ENCODE assay signal across 1 cellular context in the genomic region with DNA sequence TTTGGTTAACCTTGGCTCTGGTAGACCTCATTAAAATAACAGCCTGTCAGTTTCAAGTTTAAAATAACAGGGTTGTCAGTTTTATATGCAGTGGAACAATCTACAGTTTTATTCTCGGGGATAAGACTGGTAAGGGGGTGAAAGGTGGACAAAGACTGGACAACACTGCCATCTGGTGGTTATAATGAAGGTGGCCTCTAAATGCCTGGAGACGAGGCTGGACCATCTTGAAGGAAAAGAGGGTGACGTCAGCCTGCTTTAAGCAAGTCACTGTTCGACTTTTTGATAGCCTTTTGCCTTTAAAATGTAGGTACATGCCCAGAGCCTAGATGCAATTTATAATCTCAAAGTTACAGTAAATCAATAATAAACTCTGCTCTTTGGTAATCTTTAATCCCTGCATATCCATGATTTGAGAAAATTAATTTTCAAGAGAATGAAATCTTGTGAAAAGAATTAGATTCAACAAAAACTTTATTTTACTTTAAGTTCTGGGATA.
A peak's percentile ranks its signal among the peaks of the same experiment; 100 is the strongest.
TF ChIP-seq lines count a peak whose summit lies in the region.

No MANE protein-coding gene starts in this region.

TF ChIP-seq in HEK293, 187 proteins besides CTCF, POLR2A, EP300 and RAD21 (continued from another document):
- TF ChIP-seq, protein P1, sequence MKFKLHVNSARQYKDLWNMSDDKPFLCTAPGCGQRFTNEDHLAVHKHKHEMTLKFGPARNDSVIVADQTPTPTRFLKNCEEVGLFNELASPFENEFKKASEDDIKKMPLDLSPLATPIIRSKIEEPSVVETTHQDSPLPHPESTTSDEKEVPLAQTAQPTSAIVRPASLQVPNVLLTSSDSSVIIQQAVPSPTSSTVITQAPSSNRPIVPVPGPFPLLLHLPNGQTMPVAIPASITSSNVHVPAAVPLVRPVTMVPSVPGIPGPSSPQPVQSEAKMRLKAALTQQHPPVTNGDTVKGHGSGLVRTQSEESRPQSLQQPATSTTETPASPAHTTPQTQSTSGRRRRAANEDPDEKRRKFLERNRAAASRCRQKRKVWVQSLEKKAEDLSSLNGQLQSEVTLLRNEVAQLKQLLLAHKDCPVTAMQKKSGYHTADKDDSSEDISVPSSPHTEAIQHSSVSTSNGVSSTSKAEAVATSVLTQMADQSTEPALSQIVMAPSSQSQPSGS (tag by site-specific recombination; IDR thresholded peaks at IDR 0.05; ENCODE audit: low read depth) = peak; percentile 97
- TF ChIP-seq ZBTB8A (tag by site-specific recombination; IDR thresholded peaks at IDR 0.05) (peak; percentile 15; the same call in 1 of the 2 replicates), SP7 (tag by site-specific recombination; IDR thresholded peaks at IDR 0.05) (peak; percentile 73; the same call in 1 of the 2 replicates)
TF ChIP-seq in HEK293: peak in this region for 12.
